In genomic region chr4:76280488-76281441, GRCh38 we compare ENCODE assay signal across 17 cellular contexts. TPM values are rescaled to one million over a fixed set of nuclear protein-coding genes. Genes with fewer than 3 reads are reported as not detected.
"Had no signal": no experiment of that assay in that cellular context is flagged by ENCODE, and none has a peak within 500 bp of the region (broad histone marks: within the 10 kb centered on the region; RNA-seq: fewer than 3 reads in every experiment).

No MANE protein-coding gene starts in this region.

- DNase-seq: activated CD4-positive, alpha-beta T cell treated with anti-CD3 and anti-CD28 coated beads for 1 hour; activated gamma-delta T cell; adrenal gland; caudate nucleus; nucleus accumbens; stimulated activated CD4-positive, alpha-beta T cell treated with anti-CD3 and anti-CD28 coated beads, Interleukin-4, amount 100 ng/mL, for 24 hours; T-helper 17 cell; thyroid gland; WERI-Rb-1 had no signal

- H3K4me3 ChIP-seq: adrenal gland, smooth muscle cell, thyroid gland had no signal

- H3K27me3 Mint-ChIP-seq: activated naive CD4-positive, alpha-beta T cell treated with anti-CD3 and anti-CD28 coated beads, Interleukin-2, amount 50 U/mL, for 24 hours had no signal

- H3K4me3 Mint-ChIP-seq: activated naive CD4-positive, alpha-beta T cell treated with anti-CD3 and anti-CD28 coated beads, Interleukin-2, amount 50 U/mL, for 24 hours; mesothelial cell of epicardium; natural killer cell treated with Interleukin-12 subunit alpha and Interleukin-12 subunit beta and Interleukin-15 and Interleukin-18, amount 100 ng/mL, for 72 hours; stimulated activated effector memory CD8-positive, alpha-beta T cell treated with anti-CD3 and anti-CD28 coated beads, Interleukin-12 subunit alpha, Interleukin-12 subunit beta, amount 100 ng/mL, for 72 hours; T-helper 17 cell had no signal

- H3K27ac Mint-ChIP-seq: activated naive CD4-positive, alpha-beta T cell treated with anti-CD3 and anti-CD28 coated beads, Interleukin-2, amount 50 U/mL, for 24 hours; mesothelial cell of epicardium; natural killer cell treated with Interleukin-12 subunit alpha and Interleukin-12 subunit beta and Interleukin-15 and Interleukin-18, amount 100 ng/mL, for 72 hours; stimulated activated effector memory CD8-positive, alpha-beta T cell treated with anti-CD3 and anti-CD28 coated beads, Interleukin-12 subunit alpha, Interleukin-12 subunit beta, amount 100 ng/mL, for 72 hours; T-helper 17 cell had no signal

- H3K36me3 Mint-ChIP-seq: activated naive CD4-positive, alpha-beta T cell treated with anti-CD3 and anti-CD28 coated beads, Interleukin-2, amount 50 U/mL, for 24 hours; mesothelial cell of epicardium; natural killer cell treated with Interleukin-12 subunit alpha and Interleukin-12 subunit beta and Interleukin-15 and Interleukin-18, amount 100 ng/mL, for 72 hours; stimulated activated effector memory CD8-positive, alpha-beta T cell treated with anti-CD3 and anti-CD28 coated beads, Interleukin-12 subunit alpha, Interleukin-12 subunit beta, amount 100 ng/mL, for 72 hours had no signal

- H3K27ac ChIP-seq: thyroid gland, WERI-Rb-1 had no signal

- H3K27me3 ChIP-seq: adrenal gland, thyroid gland had no signal

- H3K36me3 ChIP-seq: adrenal gland, thyroid gland, WERI-Rb-1 had no signal

- H3K4me1 ChIP-seq: adrenal gland, thyroid gland had no signal

- H3K9me3 Mint-ChIP-seq: activated naive CD4-positive, alpha-beta T cell treated with anti-CD3 and anti-CD28 coated beads, Interleukin-2, amount 50 U/mL, for 24 hours; natural killer cell treated with Interleukin-12 subunit alpha and Interleukin-12 subunit beta and Interleukin-15 and Interleukin-18, amount 100 ng/mL, for 72 hours; stimulated activated effector memory CD8-positive, alpha-beta T cell treated with anti-CD3 and anti-CD28 coated beads, Interleukin-12 subunit alpha, Interleukin-12 subunit beta, amount 100 ng/mL, for 72 hours had no signal

- ATAC-seq: natural killer cell treated with Interleukin-12 subunit alpha and Interleukin-12 subunit beta and Interleukin-15 and Interleukin-18, amount 100 ng/mL, for 72 hours; stimulated activated effector memory CD8-positive, alpha-beta T cell treated with anti-CD3 and anti-CD28 coated beads, Interleukin-12 subunit alpha, Interleukin-12 subunit beta, amount 100 ng/mL, for 72 hours; T-helper 17 cell had no signal

- H3K9me3 ChIP-seq: adrenal gland, thyroid gland had no signal

- H3K4me1 Mint-ChIP-seq: activated naive CD4-positive, alpha-beta T cell treated with anti-CD3 and anti-CD28 coated beads, Interleukin-2, amount 50 U/mL, for 24 hours had no signal

RNA-seq across cellular contexts. Expression of gene FAM47E, which starts 29.2 kb away (rescaled TPM):
- total RNA-seq: activated CD8-positive, alpha-beta memory T cell treated with anti-CD3 and anti-CD28 coated beads for 36 hours; glomerular endothelial cell; lung microvascular endothelial cell; natural killer cell treated with Interleukin-12 subunit alpha and Interleukin-12 subunit beta and Interleukin-15 and Interleukin-18, amount 100 ng/mL, for 72 hours had no signal
